In genomic region chr17:76492989-76493501, GRCh38 we compare ENCODE assay signal across 8 cellular contexts. TPM values are rescaled to one million over a fixed set of nuclear protein-coding genes. Genes with fewer than 3 reads are reported as not detected.
DNase-seq lines count a peak whose midpoint lies in the region; ATAC-seq and TF ChIP-seq lines count a peak whose summit lies in the region.

No MANE protein-coding gene starts in this region.

- H3K4me1 ChIP-seq in GM23338 (ENCODE audit: insufficient read depth) (peaks cover 14% of the 10 kb centered on the region), BE2C (peaks cover 10% of the 10 kb centered on the region)

- peak overlapping the region; percentile 14; the same call in 1 of the 2 replicates for H3K4me2 ChIP-seq in GM23338

- peak overlapping the region; percentile 1; the same call in 1 of the 2 replicates for H3K4me3 ChIP-seq in GM12864 (ENCODE audit: low read depth, low read length)
- no peak overlapping the region for H3K4me3 ChIP-seq in GM23338
- no peak overlapping the region for H3K4me3 ChIP-seq in BE2C (ENCODE audit: low read depth, low read length)

- peaks cover 29% of the 10 kb centered on the region for H3K4me1 Mint-ChIP-seq in GM23338
- H3K4me1 Mint-ChIP-seq in activated naive CD8-positive, alpha-beta T cell (ENCODE audit: low read depth), result peaks cover 35% of the 10 kb centered on the region

- no peak overlapping the region for H3K27ac Mint-ChIP-seq in GM23338
- peak overlapping the region; percentile 86 for H3K27ac Mint-ChIP-seq in activated naive CD8-positive, alpha-beta T cell

- H3K36me3 ChIP-seq in GM23338 (ENCODE audit: insufficient read depth), result no peaks in the 10 kb centered on the region
- no peaks in the 10 kb centered on the region for H3K36me3 ChIP-seq in BE2C

- H3F3A ChIP-seq in GM23338 (replicated peaks; ENCODE audit: low read depth), result no peaks in the 10 kb centered on the region

- no peaks in the 10 kb centered on the region for H3K9me3 ChIP-seq in BE2C

- no peaks in the 10 kb centered on the region for H3K36me3 Mint-ChIP-seq in GM23338 (ENCODE audit: low read depth)
- H3K36me3 Mint-ChIP-seq in activated naive CD8-positive, alpha-beta T cell, result no peaks in the 10 kb centered on the region

- H3K27me3 Mint-ChIP-seq in GM23338 (ENCODE audit: insufficient read depth, low read depth, poor library complexity), result peaks cover 17% of the 10 kb centered on the region
- H3K27me3 Mint-ChIP-seq in activated naive CD8-positive, alpha-beta T cell, result no peaks in the 10 kb centered on the region

- peak; percentile 57 for DNase-seq in GM12864 (ENCODE audit: low read depth)
- DNase-seq in GM23338 (ENCODE audit: low spot score), result no peak
- peak; percentile 94 to 95 for DNase-seq in NOMO-1 (lab: John Stamatoyannopoulos, UW; ENCODE audit: unreplicated experiment in 2 of 2)
- DNase-seq in Right ventricle myocardium inferior (ENCODE audit: missing footprints), result peak; percentile 92
- DNase-seq in renal cortical epithelial cell (ENCODE audit: low read depth), result peak; percentile 68
- no peak for DNase-seq in BE2C

- peak; percentile 16 for ATAC-seq in GM23338
- ATAC-seq in Right ventricle myocardium inferior, result peak; percentile 59
- ATAC-seq in HG02884 (IDR thresholded peaks at IDR 0.05; ENCODE audit: unreplicated experiment), result no peak

- intact Hi-C loops in Right ventricle myocardium inferior (cut with DNase I), result no loop called here

- no peak overlapping the region for H3K27ac ChIP-seq in GM23338 (ENCODE audit: low read depth)

- no peak overlapping the region for H2AFZ ChIP-seq in GM23338

- no peaks in the 10 kb centered on the region for H3K79me2 ChIP-seq in GM23338 (replicated peaks; ENCODE audit: insufficient read depth)

- H3K9me3 Mint-ChIP-seq in GM23338, result no peaks in the 10 kb centered on the region
- H3K9me3 Mint-ChIP-seq in activated naive CD8-positive, alpha-beta T cell (ENCODE audit: low read depth), result no peaks in the 10 kb centered on the region

- H3K9me2 ChIP-seq in GM23338 (ENCODE audit: insufficient read depth), result no peaks in the 10 kb centered on the region

- no peaks in the 10 kb centered on the region for H3K27me3 ChIP-seq in GM23338 (ENCODE audit: insufficient read depth)
- no peaks in the 10 kb centered on the region for H3K27me3 ChIP-seq in BE2C

- no peak for TF ChIP-seq CTCF in GM12864 (IDR thresholded peaks at IDR 0.05; ENCODE audit: low read depth, low read length, missing control alignments)
- TF ChIP-seq CTCF in GM23338 (conservative IDR thresholded peaks at IDR 0.05; ENCODE audit: low read depth in 2 of 2), result no peak
- TF ChIP-seq CTCF in BE2C (IDR thresholded peaks at IDR 0.05; ENCODE audit: low read depth, low read length), result no peak

- no peak overlapping the region for H3K4me3 Mint-ChIP-seq in GM23338
- H3K4me3 Mint-ChIP-seq in activated naive CD8-positive, alpha-beta T cell, result peak overlapping the region; percentile 71

- peaks cover 12% of the 10 kb centered on the region for H4K20me1 ChIP-seq in GM23338 (replicated peaks; ENCODE audit: insufficient read depth)

TF ChIP-seq in GM23338, 12 proteins besides CTCF, POLR2A, EP300 and RAD21:
- TF ChIP-seq EZH2 (IDR thresholded peaks at IDR 0.05; ENCODE audit: low read depth, unreplicated experiment), result no peak
- no peak for TF ChIP-seq NANOG (IDR thresholded peaks at IDR 0.05; ENCODE audit: borderline replicate concordance)

RNA-seq across cellular contexts. Expression of gene RHBDF2, which starts 8.2 kb away (rescaled TPM):
- 19.5 and 29.5 TPM in 2 replicates for total RNA-seq in GM23338 (2014; rRNA removed; shearing (Covaris generic))
- polyA plus RNA-seq in GM23338 (2016; fragmentation: Nextera tagmentation; extraction: Ambion mirVana), result 9.4 and 10.5 TPM in 2 replicates
- total RNA-seq in Right ventricle myocardium inferior, result 17.9 TPM
- 30.0 and 40.1 TPM in 2 replicates for total RNA-seq in renal cortical epithelial cell
- polyA plus RNA-seq in BE2C (2012; ENCODE audit: insufficient read depth, insufficient read length, low read depth), result 4.0 TPM

RNA-seq across cellular contexts. Expression of gene AANAT, which starts 25.6 kb away (rescaled TPM):
- 0.28 and 1.3 TPM in 2 replicates for total RNA-seq in GM23338 (2014; rRNA removed; shearing (Covaris generic))
- 0.73 and 1.0 TPM in 2 replicates for polyA plus RNA-seq in GM23338 (2016; fragmentation: Nextera tagmentation; extraction: Ambion mirVana)
- total RNA-seq in Right ventricle myocardium inferior (not detected), renal cortical epithelial cell (0.10 TPM in 1 of 2 replicates, not detected in the other)
- 0.49 TPM for polyA plus RNA-seq in BE2C (2012; ENCODE audit: insufficient read depth, insufficient read length, low read depth)

RNA-seq across cellular contexts. Expression of gene UBE2O, which starts 40.1 kb away (rescaled TPM):
- total RNA-seq in GM23338 (2014; rRNA removed; shearing (Covaris generic)), result 73.7 and 79.4 TPM in 2 replicates
- 30.4 and 30.9 TPM in 2 replicates for polyA plus RNA-seq in GM23338 (2016; fragmentation: Nextera tagmentation; extraction: Ambion mirVana)
- 35.4 TPM for total RNA-seq in Right ventricle myocardium inferior
- 9.9 and 36.8 TPM in 2 replicates for total RNA-seq in renal cortical epithelial cell
- polyA plus RNA-seq in BE2C (2012; ENCODE audit: insufficient read depth, insufficient read length, low read depth), result 117 TPM

RNA-seq across cellular contexts. Expression of gene CYGB, which starts 44.5 kb away (rescaled TPM):
- 1.7 and 2.1 TPM in 2 replicates for total RNA-seq in GM23338 (2014; rRNA removed; shearing (Covaris generic))
- 0.85 and 1.2 TPM in 2 replicates for polyA plus RNA-seq in GM23338 (2016; fragmentation: Nextera tagmentation; extraction: Ambion mirVana)
- total RNA-seq in Right ventricle myocardium inferior (38.2 TPM), renal cortical epithelial cell (10.3 and 49.8 TPM in 2 replicates)
- polyA plus RNA-seq in BE2C (2012; ENCODE audit: insufficient read depth, insufficient read length, low read depth), result 160 TPM

RNA-seq across cellular contexts. Expression of gene PRCD, which starts 46.8 kb away (rescaled TPM):
- 0.38 and 0.50 TPM in 2 replicates for total RNA-seq in GM23338 (2014; rRNA removed; shearing (Covaris generic))
- polyA plus RNA-seq in GM23338 (2016; fragmentation: Nextera tagmentation; extraction: Ambion mirVana), result 1.6 and 2.5 TPM in 2 replicates
- total RNA-seq in Right ventricle myocardium inferior (3.4 TPM), renal cortical epithelial cell (0.94 and 5.0 TPM in 2 replicates)
- polyA plus RNA-seq in BE2C (2012; ENCODE audit: insufficient read depth, insufficient read length, low read depth), result 44.2 TPM

Comparison
In these comparisons a context has a peak if more than half of its experiments do, and no peak if none do; other contexts are left out.
1. DNase-seq: peak in GM12864 (single experiment), NOMO-1 (2 of 2), Right ventricle myocardium inferior (single experiment) and renal cortical epithelial cell (single experiment); none in GM23338 (single experiment) and BE2C (single experiment).